1 cellular context compared by ENCODE assay signal in genomic region chr15:72155021-72155621, GRCh38.
TF ChIP-seq lines count a peak whose summit lies in the region.

No MANE protein-coding gene starts in this region.

TF ChIP-seq in IMR-90, 13 proteins besides CTCF, POLR2A, EP300 and RAD21 (continued from another document):
- TF ChIP-seq CHD1 (IDR thresholded peaks at IDR 0.05; ENCODE audit: low read depth, low read length): no peak
- no peak for TF ChIP-seq NFE2L2 (IDR thresholded peaks at IDR 0.05; ENCODE audit: low read depth, low read length)
